In genomic region chr17:55391244-55391757, GRCh38 we compare ENCODE assay signal across 20 cellular contexts. TPM values are rescaled to one million over a fixed set of nuclear protein-coding genes. Genes with fewer than 3 reads are reported as not detected.
DNase-seq lines count a peak whose midpoint lies in the region; ATAC-seq, FAIRE-seq and TF ChIP-seq lines count a peak whose summit lies in the region.
"Had no signal": no experiment of that assay in that cellular context is flagged by ENCODE, and none has a peak within 500 bp of the region (broad histone marks: within the 10 kb centered on the region; RNA-seq: fewer than 3 reads in every experiment).

No MANE protein-coding gene starts in this region.

- peak overlapping the region in 1 of 2 donors; percentile 93 for H3K27ac Mint-ChIP-seq in stimulated activated naive CD8-positive, alpha-beta T cell treated with anti-CD3 and anti-CD28 coated beads, Interleukin-15, amount 100 ng/mL, for 72 hours
- H3K27ac Mint-ChIP-seq in nephron progenitor cell (peak overlapping the region; percentile 6), Calu3 (ENCODE audit: unreplicated experiment) (no peak overlapping the region)

- DNase-seq in stimulated activated naive CD8-positive, alpha-beta T cell treated with anti-CD3 and anti-CD28 coated beads, Interleukin-15, amount 100 ng/mL, for 72 hours, result no peak
- no peak for DNase-seq in stimulated activated naive CD8-positive, alpha-beta T cell treated with anti-CD3 and anti-CD28 coated beads, Interleukin-15, Interleukin-2, amounts not matched to agents 100 U/mL and 50 U/mL, for 24 hours
- no peak for DNase-seq in HTR-8/SVneo (ENCODE audit: insufficient read length, low spot score)
- DNase-seq in nephron progenitor cell, result no peak
- DNase-seq in Calu3, result no peak
- DNase-seq: Caco-2, GOT3, IMR-90, Karpas-422, MG63, NCI-H1092, NCI-H146, NCI-H2081, NCI-H510A, NCI-H774, Peyer's patch, SHP77, SK-N-SH had no signal

- H3K36me3 Mint-ChIP-seq in nephron progenitor cell (ENCODE audit: low read depth) (peaks cover 26% of the 10 kb centered on the region), Calu3 (ENCODE audit: insufficient read depth, unreplicated experiment) (peaks cover 19% of the 10 kb centered on the region)

- H3K4me3 Mint-ChIP-seq in stimulated activated naive CD8-positive, alpha-beta T cell treated with anti-CD3 and anti-CD28 coated beads, Interleukin-15, amount 100 ng/mL, for 72 hours, result no peak overlapping the region
- H3K4me3 Mint-ChIP-seq in nephron progenitor cell (no peak overlapping the region), Calu3 (ENCODE audit: low read depth, unreplicated experiment) (no peak overlapping the region)

- H3K27me3 Mint-ChIP-seq in stimulated activated naive CD8-positive, alpha-beta T cell treated with anti-CD3 and anti-CD28 coated beads, Interleukin-15, amount 100 ng/mL, for 72 hours, result no peaks in the 10 kb centered on the region
- H3K27me3 Mint-ChIP-seq in nephron progenitor cell (ENCODE audit: low read depth, poor library complexity) (no peaks in the 10 kb centered on the region), Calu3 (ENCODE audit: unreplicated experiment) (no peaks in the 10 kb centered on the region)

- no peak for TF ChIP-seq CTCF in nephron progenitor cell (IDR thresholded peaks at IDR 0.05)
- no peak for TF ChIP-seq CTCF in Calu3 (IDR thresholded peaks at IDR 0.05; ENCODE audit: unreplicated experiment)

- ATAC-seq in stimulated activated naive CD8-positive, alpha-beta T cell treated with anti-CD3 and anti-CD28 coated beads, Interleukin-15, amount 100 ng/mL, for 72 hours, result peak; percentile 55
- no peak for ATAC-seq in stimulated activated naive CD8-positive, alpha-beta T cell treated with anti-CD3 and anti-CD28 coated beads, Interleukin-15, Interleukin-2, amounts not matched to agents 100 U/mL and 50 U/mL, for 24 hours
- ATAC-seq in esophagus mucosa (no peak), HG03095 (IDR thresholded peaks at IDR 0.05; ENCODE audit: unreplicated experiment) (no peak)

- CTCF ChIA-PET in Calu3 (lab: Charles Lee), result interaction anchor here (0.6 kb wide), 1 partner anchor 707 kb away, joined by 3 read pairs; no protein-coding TSS in a partner anchor

- FAIRE-seq in HTR-8/SVneo (lab: Jason Lieb, UNC), result peak; percentile 69

- no TSS peak for BruUV-seq in Calu3 (replicated peaks; lab: Mats Ljungman, UMichigan)

- no peaks in the 10 kb centered on the region for H3K9me3 Mint-ChIP-seq in stimulated activated naive CD8-positive, alpha-beta T cell treated with anti-CD3 and anti-CD28 coated beads, Interleukin-15, amount 100 ng/mL, for 72 hours
- H3K9me3 Mint-ChIP-seq in nephron progenitor cell (no peaks in the 10 kb centered on the region), Calu3 (ENCODE audit: low read depth, unreplicated experiment) (no peaks in the 10 kb centered on the region)

- intact Hi-C loops in Calu3 (cut with micrococcal nuclease; ENCODE audit: unreplicated experiment), result no loop called here

- H3K4me1 Mint-ChIP-seq in stimulated activated naive CD8-positive, alpha-beta T cell treated with anti-CD3 and anti-CD28 coated beads, Interleukin-15, amount 100 ng/mL, for 72 hours, result no peaks in the 10 kb centered on the region
- H3K4me1 Mint-ChIP-seq in nephron progenitor cell (peaks cover 51% of the 10 kb centered on the region), Calu3 (ENCODE audit: low read depth, unreplicated experiment) (peaks cover 7% of the 10 kb centered on the region)

RNA-seq across cellular contexts. Expression of gene MMD, which starts 30.3 kb away (rescaled TPM):
- total RNA-seq in esophagus mucosa, result 2.1 TPM
- total RNA-seq in Calu3 (2022), result 10.2 and 19.2 TPM in 2 replicates
